Comparison of ENCODE assay signal across 8 cellular contexts in genomic region chr7:35694784-35695627, GRCh38. TPM values are rescaled to one million over a fixed set of nuclear protein-coding genes. Genes with fewer than 3 reads are reported as not detected.
DNase-seq lines count a peak whose midpoint lies in the region; ATAC-seq lines count a peak whose summit lies in the region.

TSS of gene HERPUD2 (minus strand) at chr7:35695135. CDS start at chr7:35694330, 805 bp downstream.

- peak; percentile 87 for DNase-seq in DMS153 (lab: John Stamatoyannopoulos, UW)
- DNase-seq in OCI-M1 (lab: John Stamatoyannopoulos, UW), result peak; percentile 92
- DNase-seq in activated T-cell treated with anti-CD3 and anti-CD28 coated beads for 24 hours (ENCODE audit: low read depth), result peak; percentile 87
- peak; percentile 76 for DNase-seq in epidermal melanocyte (ENCODE audit: insufficient read length, low spot score)
- peak; percentile 86 for DNase-seq in middle frontal gyrus (ENCODE audit: extremely low spot score, low spot score)
- DNase-seq in stimulated activated CD8-positive, alpha-beta memory T cell treated with anti-CD3 and anti-CD28 coated beads, Interleukin-2, amount 100 ng/mL, for 1 hour (ENCODE audit: low read depth in 2 of 2), result peak; percentile 81

- H3K27ac Mint-ChIP-seq in IgD-negative memory B cell, result peak within 1 kb of the TSS; percentile 96 to 99 (median 98)

- peak within 1 kb of the TSS; percentile 94 to 99 (median 98) for H3K4me3 Mint-ChIP-seq in IgD-negative memory B cell

- no peaks in the 10 kb centered on the region for H3K9me3 Mint-ChIP-seq in IgD-negative memory B cell

- H3K27me3 Mint-ChIP-seq in IgD-negative memory B cell, result no peaks in the 10 kb centered on the region

- H3K36me3 Mint-ChIP-seq in IgD-negative memory B cell, result peaks cover 2% of the 10 kb centered on the region

- peak; percentile 88 for ATAC-seq in GM21576 (IDR thresholded peaks at IDR 0.05; ENCODE audit: unreplicated experiment)

- peaks cover 33 to 59% (median 37%) of the 10 kb centered on the region in 3 donors for H3K4me1 Mint-ChIP-seq in IgD-negative memory B cell

RNA-seq across cellular contexts. Expression of gene HERPUD2, which starts in this region (rescaled TPM):
- polyA plus RNA-seq in IgD-negative memory B cell, result 58.6 TPM

Comparison
In these comparisons a context has a peak if more than half of its experiments do, and no peak if none do; other contexts are left out.
1. Peak in every context shown above with its lines: DNase-seq and ATAC-seq.